In genomic region chr6:38198219-38198618, GRCh38 we compare ENCODE assay signal across 2 cellular contexts.
TF ChIP-seq lines count a peak whose summit lies in the region.

No MANE protein-coding gene starts in this region.

TF ChIP-seq in HepG2, 621 proteins besides CTCF, POLR2A, EP300 and RAD21 (continued from another document):
- no peak for TF ChIP-seq ARID4A (CRISPR knock-in tag; IDR thresholded peaks at IDR 0.05; ENCODE audit: borderline replicate concordance)

TF ChIP-seq in K562, 482 proteins besides CTCF, POLR2A, EP300 and RAD21 (continued from another document):
- TF ChIP-seq ZNF518B (CRISPR knock-in tag; IDR thresholded peaks at IDR 0.05) = no peak
- no peak for TF ChIP-seq ZC3H4 (CRISPR knock-in tag; IDR thresholded peaks at IDR 0.05; ENCODE audit: borderline replicate concordance)
- peak; percentile 66; the same call in 1 of the 2 replicates for TF ChIP-seq TFAP4 (CRISPR knock-in tag; IDR thresholded peaks at IDR 0.05; ENCODE audit: borderline replicate concordance)
- no peak for TF ChIP-seq PREB (CRISPR knock-in tag; IDR thresholded peaks at IDR 0.05)
- TF ChIP-seq E2F3 (CRISPR knock-in tag; IDR thresholded peaks at IDR 0.05) = no peak
- 0 out of 2 replicates have a peak, but pooled peaks have one; percentile 17 for TF ChIP-seq NCOR1 (IDR thresholded peaks at IDR 0.05)
- no peak for TF ChIP-seq RBBP5 (IDR thresholded peaks at IDR 0.05; ENCODE audit: borderline replicate concordance, insufficient read depth, low read length, poor library complexity, severe bottlenecking)
- TF ChIP-seq NRF1 (conservative IDR thresholded peaks at IDR 0.05 in 1 of 2, IDR thresholded peaks at IDR 0.05 in 1 of 2) = peak in 1 of 2 experiments; percentile 27; a peak in 1 of 4 replicates
- TF ChIP-seq ZNF143 (CRISPR knock-in tag; IDR thresholded peaks at IDR 0.05) = no peak
- TF ChIP-seq ETV5 (CRISPR knock-in tag; IDR thresholded peaks at IDR 0.05; ENCODE audit: low read depth) = peak; percentile 54; the same call in 1 of the 2 replicates
- peak; percentile 70 for TF ChIP-seq CBFA2T2 (conservative IDR thresholded peaks at IDR 0.05)
- peak; percentile 79 for TF ChIP-seq CBFA2T3 (IDR thresholded peaks at IDR 0.05)
- TF ChIP-seq TEAD1 (CRISPR knock-in tag; IDR thresholded peaks at IDR 0.05) = 0 out of 4 replicates have a peak, but pooled peaks of 1 of the 2 experiments have one; percentile 27
- TF ChIP-seq NFIC (IDR thresholded peaks at IDR 0.05) = 0 out of 2 replicates have a peak, but pooled peaks have one; percentile 20
- no peak for TF ChIP-seq ZNF224 (CRISPR knock-in tag; IDR thresholded peaks at IDR 0.05)
- TF ChIP-seq ETV1 (tag; conservative IDR thresholded peaks at IDR 0.05; ENCODE audit: low read depth) = peak; percentile 83
- TF ChIP-seq STAT5A (IDR thresholded peaks at IDR 0.05; ENCODE audit: borderline replicate concordance, low read length) = peak; percentile 27; the same call in 1 of the 2 replicates
- peak in 1 of 2 experiments; percentile 63; a peak in 2 of 4 replicates for TF ChIP-seq RCOR1 (IDR thresholded peaks at IDR 0.05; ENCODE audit: borderline replicate concordance in 1 of 2, low read depth in 2 of 2, low read length in 2 of 2)
- TF ChIP-seq YY1 (IDR thresholded peaks at IDR 0.05; ENCODE audit: borderline replicate concordance in 1 of 3, control insufficient read depth in 1 of 3, extremely low read depth in 1 of 3, insufficient read depth in 3 of 3, insufficient read length in 1 of 3, insufficient replicate concordance in 2 of 3, low read depth in 1 of 3, low read length in 2 of 3) = peak in 1 of 3 experiments; percentile 31
- no peak for TF ChIP-seq SMARCA5 (IDR thresholded peaks at IDR 0.05)
- no peak for TF ChIP-seq ZNF668 (CRISPR knock-in tag; IDR thresholded peaks at IDR 0.05)
- peak; percentile 51; the same call in 1 of the 2 replicates for TF ChIP-seq CTBP1 (IDR thresholded peaks at IDR 0.05; ENCODE audit: borderline replicate concordance)
- 0 out of 4 replicates have a peak, but pooled peaks of 1 of the 2 experiments have one; percentile 52 for TF ChIP-seq TRIM24 (IDR thresholded peaks at IDR 0.05)
- TF ChIP-seq ARID1B (IDR thresholded peaks at IDR 0.05) = peak; percentile 72
- peak; percentile 73 for TF ChIP-seq TEAD4 (IDR thresholded peaks at IDR 0.05; ENCODE audit: low read length)
- TF ChIP-seq TEAD4 (CRISPR knock-in tag; IDR thresholded peaks at IDR 0.05; ENCODE audit: borderline replicate concordance) = no peak
